ENCODE assay signal across 24 cellular contexts in the genomic region with DNA sequence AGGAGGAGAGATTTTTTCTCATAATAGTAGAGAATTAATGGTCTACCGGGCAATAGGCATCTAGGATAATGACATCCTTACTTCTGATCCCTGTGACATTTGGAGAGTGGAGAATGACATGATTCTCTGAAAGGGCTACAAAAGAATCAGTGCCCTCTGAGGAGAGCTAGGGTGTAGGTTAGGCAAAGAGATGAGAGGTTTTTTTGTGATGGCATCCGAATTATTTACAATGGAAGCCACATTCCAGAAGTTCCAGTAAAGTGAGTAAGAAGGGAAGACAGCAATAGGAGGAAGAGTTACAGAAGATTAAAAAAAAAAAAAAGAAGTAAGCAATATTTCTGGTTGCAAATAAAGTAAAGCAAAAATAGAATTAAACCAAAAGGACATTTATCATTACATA.
DNase-seq lines count a peak whose midpoint lies in the region; ATAC-seq and TF ChIP-seq lines count a peak whose summit lies in the region.
"Had no signal": no experiment of that assay in that cellular context is flagged by ENCODE, and none has a peak within 500 bp of the region (broad histone marks: within the 10 kb centered on the region; RNA-seq: fewer than 3 reads in every experiment).

No MANE protein-coding gene starts in this region.

- no peak for TF ChIP-seq CTCF in gastroesophageal sphincter (IDR thresholded peaks at IDR 0.05)
- no peak for TF ChIP-seq CTCF in stomach (IDR thresholded peaks at IDR 0.05)

- no peak for ATAC-seq in gastroesophageal sphincter
- no peak for ATAC-seq in activated T-cell treated with anti-CD3 and anti-CD28 coated beads, Interleukin-2, amount 50 U/mL, for 4 hours
- ATAC-seq: natural killer cell, PC-3 had no signal

- intact Hi-C loops in stomach (cut with DNase I; ENCODE audit: low total_unique reads): no loop called here
- intact Hi-C loops in cardiac septum (cut with DNase I): no loop called here

- no peaks in the 10 kb centered on the region for H3K4me1 Mint-ChIP-seq in activated T-cell treated with anti-CD3 and anti-CD28 coated beads, Interleukin-2, amount 50 U/mL, for 4 hours (ENCODE audit: low read depth)
- H3K4me1 Mint-ChIP-seq: activated CD4-positive, alpha-beta T cell treated with anti-CD3 and anti-CD28 coated beads, Interleukin-2, amount 10 ng/mL, durations not matched to agents 24 days and 14 days; brain; natural killer cell had no signal

- peaks cover 7% of the 10 kb centered on the region for H3K9me3 Mint-ChIP-seq in activated T-cell treated with anti-CD3 and anti-CD28 coated beads, Interleukin-2, amount 50 U/mL, for 4 hours
- H3K9me3 Mint-ChIP-seq: activated CD4-positive, alpha-beta T cell treated with anti-CD3 and anti-CD28 coated beads, Interleukin-2, amount 10 ng/mL, durations not matched to agents 24 days and 14 days had no signal

- no peak overlapping the region for H3K4me3 Mint-ChIP-seq in activated T-cell treated with anti-CD3 and anti-CD28 coated beads, Interleukin-2, amount 50 U/mL, for 4 hours
- H3K4me3 Mint-ChIP-seq: activated CD4-positive, alpha-beta T cell treated with anti-CD3 and anti-CD28 coated beads, Interleukin-2, amount 10 ng/mL, durations not matched to agents 24 days and 14 days; HFFc6; natural killer cell had no signal

- no peaks in the 10 kb centered on the region for H3K27me3 Mint-ChIP-seq in activated T-cell treated with anti-CD3 and anti-CD28 coated beads, Interleukin-2, amount 50 U/mL, for 4 hours (ENCODE audit: low read depth)
- H3K27me3 Mint-ChIP-seq: activated CD4-positive, alpha-beta T cell treated with anti-CD3 and anti-CD28 coated beads, Interleukin-2, amount 10 ng/mL, durations not matched to agents 24 days and 14 days had no signal

- no peaks in the 10 kb centered on the region for H3K36me3 Mint-ChIP-seq in activated T-cell treated with anti-CD3 and anti-CD28 coated beads, Interleukin-2, amount 50 U/mL, for 4 hours (ENCODE audit: insufficient read depth)
- H3K36me3 Mint-ChIP-seq: brain, natural killer cell had no signal

- H3K27ac ChIP-seq in gastroesophageal sphincter: peak overlapping the region in 3 of 4 donors; percentile 61 to 68 (median 64)
- no peak overlapping the region for H3K27ac ChIP-seq in stomach
- H3K27ac ChIP-seq: coronary artery had no signal

- DNase-seq in ELF-1 (ENCODE audit: low read depth, low spot score) (peak; percentile 14), NCI-H226 (peak; percentile 17), renal cortical epithelial cell (ENCODE audit: low read depth) (peak; percentile 61), stomach (no peak), cardiac septum (ENCODE audit: low spot score) (no peak)
- no peak for DNase-seq in activated T-cell treated with anti-CD3 and anti-CD28 coated beads, Interleukin-2, amount 50 U/mL, for 4 hours
- DNase-seq: activated CD4-positive, alpha-beta T cell treated with anti-CD3 and anti-CD28 coated beads, Interleukin-2, amount 10 ng/mL, durations not matched to agents 24 days and 14 days; activated effector memory CD4-positive, alpha-beta T cell treated with Interleukin-2 at 50 U/mL for 16 hours; AML-193; HFFc6; KBM-7; MV-4-11; natural killer cell; NCI-H1694 treated with DMSO at 0.1 percent for 48 hours; NCI-H345; NCI-H82; PC-3; SHP77; stimulated activated CD4-positive, alpha-beta T cell treated with anti-CD3 and anti-CD28 coated beads, Interleukin-2, amount 100 ng/mL, for 24 hours; stimulated activated naive CD4-positive, alpha-beta T cell; thyroid gland had no signal

- TF ChIP-seq POLR2A in gastroesophageal sphincter (IDR thresholded peaks at IDR 0.05) (no peak), stomach (IDR thresholded peaks at IDR 0.05) (no peak)

- H3K27me3 ChIP-seq in gastroesophageal sphincter (no peaks in the 10 kb centered on the region), stomach (no peaks in the 10 kb centered on the region)
- H3K27me3 ChIP-seq: thyroid gland had no signal

- H3K36me3 ChIP-seq in gastroesophageal sphincter: no peaks in the 10 kb centered on the region
- H3K36me3 ChIP-seq in stomach: no peaks in the 10 kb centered on the region
- H3K36me3 ChIP-seq: thyroid gland had no signal

- no peak overlapping the region for H3K4me3 ChIP-seq in gastroesophageal sphincter
- no peak overlapping the region for H3K4me3 ChIP-seq in stomach
- H3K4me3 ChIP-seq: coronary artery, thyroid gland had no signal

- H3K4me1 ChIP-seq in gastroesophageal sphincter: peaks cover 3 to 36% (median 7%) of the 10 kb centered on the region in 3 donors
- H3K4me1 ChIP-seq in stomach: peaks cover 0 to 7% (median 0%) of the 10 kb centered on the region in 4 donors

- 14 to 48% methylated on average over 1 to 2 of the region's 2 CpGs for WGBS in gastroesophageal sphincter (ENCODE audit: low coverage in 1 of 2), 2 donors
- WGBS in stomach, 5 donors: 61 to 77% (median 69%) methylated on average over 2 of the region's 2 CpGs

- TF ChIP-seq EP300 in gastroesophageal sphincter (IDR thresholded peaks at IDR 0.05): no peak
- TF ChIP-seq EP300 in stomach (IDR thresholded peaks at IDR 0.05): no peak

- no peaks in the 10 kb centered on the region for H3K9me3 ChIP-seq in gastroesophageal sphincter
- H3K9me3 ChIP-seq in stomach: no peaks in the 10 kb centered on the region
- H3K9me3 ChIP-seq: thyroid gland had no signal

Comparison
In these comparisons a context has a peak if more than half of its experiments do, and no peak if none do; other contexts are left out.
1. DNase-seq: peak in ELF-1 (single experiment), NCI-H226 (single experiment) and renal cortical epithelial cell (single experiment); none in stomach (single experiment), activated T-cell treated with anti-CD3 and anti-CD28 coated beads, Interleukin-2, amount 50 U/mL, for 4 hours (single experiment) and cardiac septum (single experiment).
2. H3K27ac ChIP-seq: peak in gastroesophageal sphincter (3 of 4); none in stomach (0 of 5).